Comparison of ENCODE assay signal across 10 cellular contexts in genomic region chr15:70376031-70376928, GRCh38.
DNase-seq lines count a peak whose midpoint lies in the region; ATAC-seq and TF ChIP-seq lines count a peak whose summit lies in the region.
"Had no signal": no experiment of that assay in that cellular context is flagged by ENCODE, and none has a peak within 500 bp of the region (broad histone marks: within the 10 kb centered on the region; RNA-seq: fewer than 3 reads in every experiment).

No MANE protein-coding gene starts in this region.

- H3K36me3 ChIP-seq in A673 (ENCODE audit: insufficient read depth, low read length, poor library complexity, severe bottlenecking) = no peaks in the 10 kb centered on the region

- CTCF ChIA-PET in A673 (lab: Charles Lee) = interaction anchor here (0.6 to 0.8 kb wide), 4 partner anchors 11 to 358 kb away, joined by 3 to 13 read pairs (median 4); no protein-coding TSS in a partner anchor
- CTCF ChIA-PET in activated naive CD4-positive, alpha-beta T cell treated with anti-CD3 and anti-CD28 coated beads for 36 hours (lab: Charles Lee) = interaction anchor here (0.6 to 1.1 kb wide), 5 partner anchors 90 to 316 kb away, joined by 3 to 5 read pairs (median 3); no protein-coding TSS in a partner anchor

- intact Hi-C loops in A673 (cut with micrococcal nuclease; ENCODE audit: unreplicated experiment) = no loop called here
- intact Hi-C loops in activated naive CD4-positive, alpha-beta T cell treated with anti-CD3 and anti-CD28 coated beads for 36 hours (cut with micrococcal nuclease) = no loop called here

- ATAC-seq in GM19023 (IDR thresholded peaks at IDR 0.05; ENCODE audit: unreplicated experiment) = no peak

- no TSS peak for BruUV-seq in A673 (replicated peaks; lab: Mats Ljungman, UMichigan)

- peak overlapping the region; percentile 35 for H3K27ac ChIP-seq in A673 (ENCODE audit: low read depth, low read length, poor library complexity, severe bottlenecking)

- no peaks in the 10 kb centered on the region for H3K36me3 Mint-ChIP-seq in mesothelial cell of epicardium
- H3K36me3 Mint-ChIP-seq in activated naive CD4-positive, alpha-beta T cell treated with anti-CD3 and anti-CD28 coated beads for 36 hours (ENCODE audit: low read depth) = no peaks in the 10 kb centered on the region

- POLR2A ChIA-PET in A673 (lab: Charles Lee; ENCODE audit: low non-redundant PET) = interaction anchor here (0.6 kb wide), 1 partner anchor 234 kb away, joined by 4 read pairs; no protein-coding TSS in a partner anchor

- TF ChIP-seq CTCF in A673 (conservative IDR thresholded peaks at IDR 0.05; ENCODE audit: low read depth, low read length) (no peak), mesothelial cell of epicardium (IDR thresholded peaks at IDR 0.05; ENCODE audit: unreplicated experiment) (no peak)

- peak overlapping the region; percentile 45 for H3K27ac Mint-ChIP-seq in mesothelial cell of epicardium
- no peak overlapping the region for H3K27ac Mint-ChIP-seq in activated naive CD4-positive, alpha-beta T cell treated with anti-CD3 and anti-CD28 coated beads for 36 hours
- H3K27ac Mint-ChIP-seq: CD4-positive, alpha-beta T cell had no signal

- H3K4me1 ChIP-seq in A673 (ENCODE audit: insufficient read depth, low read length, poor library complexity, severe bottlenecking) = peaks cover 23% of the 10 kb centered on the region

- peak overlapping the region; percentile 4 for H3K4me3 ChIP-seq in A673 (ENCODE audit: low read depth, low read length, poor library complexity, severe bottlenecking)

- peak overlapping the region; percentile 46 for H3K4me3 Mint-ChIP-seq in mesothelial cell of epicardium
- H3K4me3 Mint-ChIP-seq in activated naive CD4-positive, alpha-beta T cell treated with anti-CD3 and anti-CD28 coated beads for 36 hours = no peak overlapping the region
- H3K4me3 Mint-ChIP-seq: CD4-positive, alpha-beta T cell had no signal

- no peaks in the 10 kb centered on the region for H3K27me3 Mint-ChIP-seq in mesothelial cell of epicardium (ENCODE audit: low read depth)
- H3K27me3 Mint-ChIP-seq in activated naive CD4-positive, alpha-beta T cell treated with anti-CD3 and anti-CD28 coated beads for 36 hours (ENCODE audit: low read depth) = peaks cover 5% of the 10 kb centered on the region

- H3K4me1 Mint-ChIP-seq in mesothelial cell of epicardium = peaks cover 50% of the 10 kb centered on the region
- H3K4me1 Mint-ChIP-seq in activated naive CD4-positive, alpha-beta T cell treated with anti-CD3 and anti-CD28 coated beads for 36 hours (ENCODE audit: low read depth) = no peaks in the 10 kb centered on the region

- no peaks in the 10 kb centered on the region for H3K9me3 ChIP-seq in A673 (ENCODE audit: low read depth, low read length, poor library complexity, severe bottlenecking)

- no peaks in the 10 kb centered on the region for H3K9me3 Mint-ChIP-seq in mesothelial cell of epicardium
- H3K9me3 Mint-ChIP-seq in activated naive CD4-positive, alpha-beta T cell treated with anti-CD3 and anti-CD28 coated beads for 36 hours = no peaks in the 10 kb centered on the region
- H3K9me3 Mint-ChIP-seq: CD4-positive, alpha-beta T cell had no signal

- H3K27me3 ChIP-seq in A673 (replicated peaks; ENCODE audit: insufficient read depth, low read depth, low read length, poor library complexity) = no peaks in the 10 kb centered on the region

- DNase-seq in A673 (ENCODE audit: low spot score) = no peak
- DNase-seq in NCI-H1105 (lab: John Stamatoyannopoulos, UW) = peak; percentile 43
- peak; percentile 57 for DNase-seq in ecto neural progenitor cell (ENCODE audit: low spot score)
- DNase-seq in mesothelial cell of epicardium (ENCODE audit: low spot score in 2 of 2, unreplicated experiment in 2 of 2) = peak in 1 of 2 experiments; percentile 34
- DNase-seq in HK-2 (ENCODE audit: unreplicated experiment) = no peak
- DNase-seq in epidermal melanocyte (ENCODE audit: insufficient read length, low spot score) = no peak
- DNase-seq in activated naive CD4-positive, alpha-beta T cell treated with anti-CD3 and anti-CD28 coated beads for 36 hours = no peak
- DNase-seq: CD4-positive, alpha-beta T cell; NCI-H748 treated with DMSO at 0.1 percent for 48 hours had no signal

Comparison
In these comparisons a context has a peak if more than half of its experiments do, and no peak if none do; other contexts are left out.
1. DNase-seq: peak in NCI-H1105 (single experiment) and ecto neural progenitor cell (single experiment); none in A673 (single experiment), HK-2 (single experiment), epidermal melanocyte (single experiment) and activated naive CD4-positive, alpha-beta T cell treated with anti-CD3 and anti-CD28 coated beads for 36 hours (single experiment).